In genomic region chr18:32177530-32177929, GRCh38 we compare ENCODE assay signal across 34 cellular contexts. TPM values are rescaled to one million over a fixed set of nuclear protein-coding genes. Genes with fewer than 3 reads are reported as not detected.
DNase-seq lines count a peak whose midpoint lies in the region; ATAC-seq, FAIRE-seq and TF ChIP-seq lines count a peak whose summit lies in the region.
"Had no signal": no experiment of that assay in that cellular context is flagged by ENCODE, and none has a peak within 500 bp of the region (broad histone marks: within the 10 kb centered on the region; RNA-seq: fewer than 3 reads in every experiment).

No MANE protein-coding gene starts in this region.

- intact Hi-C loops in body of pancreas (cut with DNase I) = no loop called here

- H3K9me3 ChIP-seq in body of pancreas (no peaks in the 10 kb centered on the region), small intestine (ENCODE audit: control insufficient read depth, low read depth) (no peaks in the 10 kb centered on the region)
- H3K9me3 ChIP-seq: adrenal gland, BLaER1, Caco-2, esophagus muscularis mucosa, left lung, suprapubic skin, upper lobe of left lung had no signal

- H3K4me3 ChIP-seq in body of pancreas (no peak overlapping the region), small intestine (ENCODE audit: low read depth in 1 of 2, low read length in 2 of 2) (no peak overlapping the region)
- H3K4me3 ChIP-seq: adrenal gland, BLaER1, esophagus muscularis mucosa, GM23338, left lung, neural progenitor cell, smooth muscle cell, suprapubic skin, upper lobe of left lung had no signal

- TF ChIP-seq CTCF in body of pancreas (IDR thresholded peaks at IDR 0.05) (no peak), GM10266 (IDR thresholded peaks at IDR 0.05; ENCODE audit: control insufficient read depth, insufficient read depth, low read depth, missing control alignments) (no peak)

- FAIRE-seq in small intestine (lab: Jason Lieb, UNC) = no peak
- FAIRE-seq: endometrium had no signal

- WGBS in body of pancreas, 2 donors = 78 to 84% methylated on average over 2 to 3 of the region's 3 CpGs
- 67 to 80% (median 71%) methylated on average over 3 of the region's 3 CpGs for WGBS in small intestine, 3 donors

- no peak overlapping the region for H3K27ac ChIP-seq in body of pancreas
- H3K27ac ChIP-seq in small intestine (ENCODE audit: low read depth in 1 of 2, low read length in 1 of 2) = no peak overlapping the region
- H3K27ac ChIP-seq: adrenal gland, BLaER1, esophagus muscularis mucosa, left lung, neural progenitor cell, parathyroid adenoma, suprapubic skin, upper lobe of left lung had no signal

- H3K4me1 ChIP-seq in body of pancreas (no peaks in the 10 kb centered on the region), small intestine (ENCODE audit: control insufficient read depth in 2 of 2, insufficient read depth in 1 of 2, low read depth in 1 of 2, low read length in 1 of 2) (no peaks in the 10 kb centered on the region)
- H3K4me1 ChIP-seq: adrenal gland, BLaER1, Caco-2, left lung, neural progenitor cell, parathyroid adenoma, suprapubic skin, upper lobe of left lung had no signal

- peak; percentile 95 for DNase-seq in DMS53 (lab: John Stamatoyannopoulos, UW)
- peak; percentile 84 for DNase-seq in NCI-H146 (lab: John Stamatoyannopoulos, UW)
- peak; percentile 79 for DNase-seq in NCI-H69 (lab: John Stamatoyannopoulos, UW)
- DNase-seq in body of pancreas = peak in 2 of 4 donors; percentile 9 to 15
- no peak for DNase-seq in small intestine
- DNase-seq in COLO829 (ENCODE audit: low spot score) = no peak
- DNase-seq in GM10266 (ENCODE audit: extremely low spot score) = no peak
- DNase-seq: activated CD4-positive, alpha-beta T cell treated with anti-CD3 and anti-CD28 coated beads for 1 hour; activated CD8-positive, alpha-beta T cell treated with anti-CD3 and anti-CD28 coated beads for 36 hours; activated naive CD4-positive, alpha-beta T cell treated with anti-CD3 and anti-CD28 coated beads, Interleukin-2, amount 10 ng/mL, durations not matched to agents 7 days and 5 days; adrenal gland; Caco-2; cerebellar nuclear complex; EL; foreskin fibroblast; HFFc6; islet precursor cell; left lung; mesenchymal stem cell; NCI-H1930; NCI-H446 treated with DMSO at 0.1 percent for 48 hours; retina; Right ventricle myocardium superior; stimulated activated naive CD4-positive, alpha-beta T cell treated with Interleukin-2 at 50 U/mL for 16 hours; upper lobe of left lung had no signal

- H3K36me3 ChIP-seq in body of pancreas (replicated peaks in 1 of 2; ENCODE audit: insufficient read depth in 1 of 2, low read depth in 2 of 2) (no peaks in the 10 kb centered on the region), small intestine (ENCODE audit: control insufficient read depth in 2 of 2, insufficient read depth in 2 of 2, low read length in 2 of 2) (no peaks in the 10 kb centered on the region)
- H3K36me3 ChIP-seq: adrenal gland, BLaER1, esophagus muscularis mucosa, left lung, neural progenitor cell, suprapubic skin, upper lobe of left lung had no signal

- TF ChIP-seq POLR2A in body of pancreas (IDR thresholded peaks at IDR 0.05) = no peak

- H3K27me3 ChIP-seq in body of pancreas (no peaks in the 10 kb centered on the region), small intestine (ENCODE audit: control insufficient read depth in 2 of 2, insufficient read depth in 2 of 2, low read length in 2 of 2) (no peaks in the 10 kb centered on the region)
- H3K27me3 ChIP-seq: adrenal gland, BLaER1, esophagus muscularis mucosa, left lung, neural progenitor cell, suprapubic skin, upper lobe of left lung had no signal

- peak; percentile 21 for ATAC-seq in body of pancreas
- ATAC-seq: activated CD8-positive, alpha-beta T cell treated with anti-CD3 and anti-CD28 coated beads for 36 hours; GM23338; left lung had no signal

RNA-seq across cellular contexts. Expression of gene MEP1B, which starts 12.3 kb away (rescaled TPM):
- not detected for total RNA-seq in body of pancreas
- 100 to 1,000 TPM in 1 of 3 donors, 10 to 100 TPM in 2; 29.0 to 102 (median 85.4) TPM for polyA plus RNA-seq in small intestine
- total RNA-seq: activated CD8-positive, alpha-beta T cell treated with anti-CD3 and anti-CD28 coated beads for 36 hours; adrenal gland; Caco-2; dermis microvascular lymphatic vessel endothelial cell; GM23338; HFFc6; left lung; Right ventricle myocardium superior; smooth muscle cell; suprapubic skin; upper lobe of left lung had no signal
- polyA plus RNA-seq: adrenal gland, GM23338, smooth muscle cell had no signal

Comparison
In these comparisons a context has a peak if more than half of its experiments do, and no peak if none do; other contexts are left out.
1. DNase-seq: peak in DMS53 (single experiment), NCI-H146 (single experiment) and NCI-H69 (single experiment); none in small intestine (single experiment), COLO829 (single experiment) and GM10266 (single experiment).